In the genomic region with DNA sequence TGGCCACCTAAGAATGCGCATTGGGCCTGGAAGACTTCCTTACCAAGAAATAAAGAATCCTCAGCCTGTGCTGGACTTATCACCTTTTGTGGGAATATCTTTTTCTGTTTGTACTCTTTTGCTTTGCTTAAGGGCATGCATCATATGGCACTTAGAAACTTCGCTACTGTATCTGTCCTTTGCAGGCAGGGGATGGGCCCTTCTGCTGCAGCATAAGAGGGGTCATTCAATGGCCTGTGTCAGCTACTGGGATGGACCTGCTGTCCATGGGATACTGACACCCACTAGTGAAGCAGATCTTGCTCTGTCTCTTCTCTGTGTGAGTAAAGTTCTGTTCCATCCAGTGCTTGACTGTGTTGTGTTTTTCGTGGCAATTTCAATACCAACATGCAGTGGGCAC, we compare ENCODE assay signal across 1 cellular context.
TF ChIP-seq lines count a peak whose summit lies in the region.

No MANE protein-coding gene starts in this region.

TF ChIP-seq in IMR-90, 13 proteins besides CTCF, POLR2A, EP300 and RAD21 (continued from another document):
- TF ChIP-seq MAZ (IDR thresholded peaks at IDR 0.05; ENCODE audit: borderline replicate concordance, low read depth, low read length) (no peak), RFX5 (IDR thresholded peaks at IDR 0.05; ENCODE audit: low read depth, low read length) (no peak), RCOR1 (IDR thresholded peaks at IDR 0.05; ENCODE audit: insufficient replicate concordance, low read length) (no peak), CHD1 (IDR thresholded peaks at IDR 0.05; ENCODE audit: low read depth, low read length) (no peak), MXI1 (IDR thresholded peaks at IDR 0.05; ENCODE audit: borderline replicate concordance, low read depth, low read length) (no peak), CEBPB (IDR thresholded peaks at IDR 0.05; ENCODE audit: low read depth, low read length) (no peak), SMC3 (IDR thresholded peaks at IDR 0.05; ENCODE audit: low read depth, low read length) (no peak), NFE2L2 (IDR thresholded peaks at IDR 0.05; ENCODE audit: low read depth, low read length) (no peak), BHLHE40 (IDR thresholded peaks at IDR 0.05; ENCODE audit: low read depth, low read length) (no peak), FOS (IDR thresholded peaks at IDR 0.05; ENCODE audit: low read depth, low read length) (no peak)
- TF ChIP-seq, protein P1, sequence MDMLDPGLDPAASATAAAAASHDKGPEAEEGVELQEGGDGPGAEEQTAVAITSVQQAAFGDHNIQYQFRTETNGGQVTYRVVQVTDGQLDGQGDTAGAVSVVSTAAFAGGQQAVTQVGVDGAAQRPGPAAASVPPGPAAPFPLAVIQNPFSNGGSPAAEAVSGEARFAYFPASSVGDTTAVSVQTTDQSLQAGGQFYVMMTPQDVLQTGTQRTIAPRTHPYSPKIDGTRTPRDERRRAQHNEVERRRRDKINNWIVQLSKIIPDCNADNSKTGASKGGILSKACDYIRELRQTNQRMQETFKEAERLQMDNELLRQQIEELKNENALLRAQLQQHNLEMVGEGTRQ (IDR thresholded peaks at IDR 0.05; ENCODE audit: low read depth, low read length), result no peak
- TF ChIP-seq, protein P2, sequence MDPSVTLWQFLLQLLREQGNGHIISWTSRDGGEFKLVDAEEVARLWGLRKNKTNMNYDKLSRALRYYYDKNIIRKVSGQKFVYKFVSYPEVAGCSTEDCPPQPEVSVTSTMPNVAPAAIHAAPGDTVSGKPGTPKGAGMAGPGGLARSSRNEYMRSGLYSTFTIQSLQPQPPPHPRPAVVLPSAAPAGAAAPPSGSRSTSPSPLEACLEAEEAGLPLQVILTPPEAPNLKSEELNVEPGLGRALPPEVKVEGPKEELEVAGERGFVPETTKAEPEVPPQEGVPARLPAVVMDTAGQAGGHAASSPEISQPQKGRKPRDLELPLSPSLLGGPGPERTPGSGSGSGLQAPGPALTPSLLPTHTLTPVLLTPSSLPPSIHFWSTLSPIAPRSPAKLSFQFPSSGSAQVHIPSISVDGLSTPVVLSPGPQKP (IDR thresholded peaks at IDR 0.05; ENCODE audit: borderline replicate concordance, low read depth, low read length), result no peak
